In genomic region chr17:44219636-44220210, GRCh38 we compare ENCODE assay signal across 1 cellular context.
TF ChIP-seq lines count a peak whose summit lies in the region.

Gene UBTF, minus strand, starts transcription at chr17:44219675. Its CDS starts 1,446 bp downstream, at chr17:44218229.

TF ChIP-seq in IMR-90, 13 proteins besides CTCF, POLR2A, EP300 and RAD21:
- TF ChIP-seq RFX5 (IDR thresholded peaks at IDR 0.05; ENCODE audit: low read depth, low read length) (no peak), USF2 (IDR thresholded peaks at IDR 0.05; ENCODE audit: low read depth, low read length) (no peak), MAZ (IDR thresholded peaks at IDR 0.05; ENCODE audit: borderline replicate concordance, low read depth, low read length) (peak; percentile 16; the same call in 1 of the 2 replicates), CEBPB (IDR thresholded peaks at IDR 0.05; ENCODE audit: low read depth, low read length) (no peak), SMC3 (IDR thresholded peaks at IDR 0.05; ENCODE audit: low read depth, low read length) (no peak), MAFK (IDR thresholded peaks at IDR 0.05; ENCODE audit: low read depth, low read length) (no peak)
